In the genomic region with DNA sequence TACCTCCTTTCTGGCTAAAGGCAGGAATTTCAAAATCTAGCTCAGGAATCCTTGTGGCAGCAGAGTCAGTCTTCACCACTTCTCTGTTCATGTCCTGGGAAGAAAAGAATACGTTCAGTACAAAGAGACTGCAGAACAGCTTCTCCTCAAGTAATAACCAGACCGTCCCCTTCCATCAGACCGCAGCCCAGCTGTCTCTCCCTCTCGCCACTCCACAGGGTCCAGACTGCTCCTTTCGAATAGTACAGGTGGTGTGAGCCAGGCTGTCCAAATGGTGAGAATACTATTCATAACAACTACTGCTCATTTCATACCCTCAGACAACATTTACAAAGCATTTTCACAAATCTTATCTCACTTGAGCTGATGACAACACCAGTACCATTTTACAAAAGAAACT, we compare ENCODE assay signal across 9 cellular contexts. TPM values are rescaled to one million over a fixed set of nuclear protein-coding genes. Genes with fewer than 3 reads are reported as not detected.
DNase-seq lines count a peak whose midpoint lies in the region; ATAC-seq and TF ChIP-seq lines count a peak whose summit lies in the region.
"Had no signal": no experiment of that assay in that cellular context is flagged by ENCODE, and none has a peak within 500 bp of the region (broad histone marks: within the 10 kb centered on the region; RNA-seq: fewer than 3 reads in every experiment).

No MANE protein-coding gene starts in this region.

- no peaks in the 10 kb centered on the region for H3K9me3 ChIP-seq in ascending aorta
- H3K9me3 ChIP-seq in tibial nerve = no peaks in the 10 kb centered on the region

- TF ChIP-seq POLR2A in lower leg skin (IDR thresholded peaks at IDR 0.05) (no peak), tibial nerve (IDR thresholded peaks at IDR 0.05) (no peak)

- WGBS in lower leg skin, 2 donors = 50 to 69% methylated on average over 5 of the region's 5 CpGs
- 57 to 65% methylated on average over 5 of the region's 5 CpGs for WGBS in tibial nerve, 2 donors

- TF ChIP-seq CTCF in ascending aorta (IDR thresholded peaks at IDR 0.05) = no peak
- no peak for TF ChIP-seq CTCF in lower leg skin (IDR thresholded peaks at IDR 0.05)
- no peak for TF ChIP-seq CTCF in tibial nerve (IDR thresholded peaks at IDR 0.05)

- H3K27me3 Mint-ChIP-seq in activated T-cell treated with anti-CD3 and anti-CD28 coated beads, Interleukin-2, amount 50 U/mL, for 4 hours (ENCODE audit: low read depth) = no peaks in the 10 kb centered on the region

- peaks cover 43% of the 10 kb centered on the region for H3K36me3 Mint-ChIP-seq in activated T-cell treated with anti-CD3 and anti-CD28 coated beads, Interleukin-2, amount 50 U/mL, for 4 hours (ENCODE audit: insufficient read depth)

- intact Hi-C loops in ascending aorta (cut with DNase I) (loop anchor here (5.0 kb wide), 1 partner anchor 540 kb away; a partner anchor contains a TSS), lower leg skin (cut with DNase I; ENCODE audit: low total_unique reads) (no loop called here)

- H3K36me3 ChIP-seq in ascending aorta (peaks cover 38 to 48% of the 10 kb centered on the region in 2 donors), tibial nerve (peaks cover 8 to 48% (median 31%) of the 10 kb centered on the region in 3 donors)

- H3K4me1 ChIP-seq in ascending aorta = peaks cover 0 to 14% of the 10 kb centered on the region in 2 donors
- peaks cover 0 to 32% (median 16%) of the 10 kb centered on the region in 4 donors for H3K4me1 ChIP-seq in tibial nerve

- H3K27ac ChIP-seq in ascending aorta (no peak overlapping the region), tibial nerve (peak overlapping the region in 3 of 4 donors; percentile 75 to 91 (median 90))

- no peaks in the 10 kb centered on the region for H3K9me3 Mint-ChIP-seq in activated T-cell treated with anti-CD3 and anti-CD28 coated beads, Interleukin-2, amount 50 U/mL, for 4 hours

- no peak for DNase-seq in activated T-cell treated with anti-CD3 and anti-CD28 coated beads, Interleukin-2, amount 50 U/mL, for 4 hours
- no peak for DNase-seq in activated T-cell treated with anti-CD3 and anti-CD28 coated beads, Interleukin-2, amount 50 U/mL, for 1 hour
- DNase-seq in ascending aorta (ENCODE audit: low spot score in 2 of 2) (no peak), lower leg skin (ENCODE audit: low spot score in 2 of 2) (no peak), tibial nerve (ENCODE audit: low spot score in 2 of 2) (no peak), nucleus accumbens (lab: John Stamatoyannopoulos, UW) (no peak)
- no peak for DNase-seq in activated CD4-positive, alpha-beta T cell treated with anti-CD3 and anti-CD28 coated beads for 4 hours
- DNase-seq: DMS79 treated with DMSO at 0.1 percent for 48 hours had no signal

- peaks cover 63% of the 10 kb centered on the region for H3K4me1 Mint-ChIP-seq in activated T-cell treated with anti-CD3 and anti-CD28 coated beads, Interleukin-2, amount 50 U/mL, for 4 hours (ENCODE audit: low read depth)

- TF ChIP-seq EP300 in tibial nerve (IDR thresholded peaks at IDR 0.05) = no peak

- no peak for ATAC-seq in activated T-cell treated with anti-CD3 and anti-CD28 coated beads, Interleukin-2, amount 50 U/mL, for 4 hours
- ATAC-seq in HG03354 (IDR thresholded peaks at IDR 0.05; ENCODE audit: poor library complexity, severe bottlenecking, unreplicated experiment) = no peak

- H3K27me3 ChIP-seq in ascending aorta = no peaks in the 10 kb centered on the region
- no peaks in the 10 kb centered on the region for H3K27me3 ChIP-seq in tibial nerve

- peak overlapping the region; percentile 94 for H3K4me3 Mint-ChIP-seq in activated T-cell treated with anti-CD3 and anti-CD28 coated beads, Interleukin-2, amount 50 U/mL, for 4 hours

- H3K4me3 ChIP-seq in ascending aorta (peak overlapping the region; percentile 92 to 93), lower leg skin (ENCODE audit: low read depth, poor library complexity, severe bottlenecking) (peak overlapping the region; percentile 96), tibial nerve (peak overlapping the region; percentile 67 to 99 (median 92))

RNA-seq across cellular contexts. Expression of a gene that starts 0.9 kb away (rescaled TPM):
- total RNA-seq in activated T-cell treated with anti-CD3 and anti-CD28 coated beads, Interleukin-2, amount 50 U/mL, for 4 hours = 100 to 1,000 TPM; 140 to 145 (median 142) TPM
- total RNA-seq in ascending aorta (171 TPM), lower leg skin (10 to 100 TPM; 21.7 to 33.8 (median 26.1) TPM), tibial nerve (10 to 100 TPM; 11.4 to 28.5 (median 23.8) TPM)

RNA-seq across cellular contexts. Expression of a gene that starts 4.7 kb away (rescaled TPM):
- total RNA-seq in activated T-cell treated with anti-CD3 and anti-CD28 coated beads, Interleukin-2, amount 50 U/mL, for 4 hours = not detected
- total RNA-seq in ascending aorta (not detected), lower leg skin (not detected), tibial nerve (not detected)

RNA-seq across cellular contexts. Expression of a gene that starts 14.2 kb away (rescaled TPM):
- total RNA-seq in activated T-cell treated with anti-CD3 and anti-CD28 coated beads, Interleukin-2, amount 50 U/mL, for 4 hours = 10 to 100 TPM; 26.3 to 28.5 (median 27.7) TPM
- total RNA-seq in ascending aorta (23.9 TPM), lower leg skin (10 to 100 TPM; 13.8 to 17.2 (median 15.8) TPM), tibial nerve (10 to 100 TPM; 13.1 to 28.2 (median 20.3) TPM)

RNA-seq across cellular contexts. Expression of a gene that starts 36.1 kb away (rescaled TPM):
- total RNA-seq in activated T-cell treated with anti-CD3 and anti-CD28 coated beads, Interleukin-2, amount 50 U/mL, for 4 hours = not detected
- 14.3 TPM for total RNA-seq in ascending aorta
- not detected for total RNA-seq in lower leg skin
- total RNA-seq in tibial nerve = not detected

RNA-seq across cellular contexts. Expression of a gene that starts 42.7 kb away (rescaled TPM):
- total RNA-seq in activated T-cell treated with anti-CD3 and anti-CD28 coated beads, Interleukin-2, amount 50 U/mL, for 4 hours = 1 to 10 TPM in 2 of 3 donors, under 1 TPM in 1; 0.82 to 4.0 (median 2.0) TPM
- total RNA-seq in ascending aorta (83.1 TPM), lower leg skin (not detected), tibial nerve (not detected)

Comparison
In these comparisons a context has a peak if more than half of its experiments do, and no peak if none do; other contexts are left out.
1. H3K27ac ChIP-seq: peak in tibial nerve (3 of 4); none in ascending aorta (0 of 2).
2. Peak in every context shown above with its lines, with median percentiles within 50 percentile points of each other: H3K4me3 ChIP-seq.